In genomic region chr10:3811331-3811870, GRCh38 we compare ENCODE assay signal across 8 cellular contexts. TPM values are rescaled to one million over a fixed set of nuclear protein-coding genes. Genes with fewer than 3 reads are reported as not detected.
A peak's percentile ranks its signal among the peaks of the same experiment; 100 is the strongest.
DNase-seq lines count a peak whose midpoint lies in the region; ATAC-seq and TF ChIP-seq lines count a peak whose summit lies in the region.

No MANE protein-coding gene starts in this region.

- ATAC-seq in CD4-positive, CD25-positive, alpha-beta regulatory T cell (ENCODE audit: low read depth in 2 of 2): peak; percentile 42 to 47
- peak; percentile 78 for ATAC-seq in GM19467 (IDR thresholded peaks at IDR 0.05; ENCODE audit: unreplicated experiment)
- peak; percentile 62 for ATAC-seq in HG03558 (IDR thresholded peaks at IDR 0.05; ENCODE audit: extremely low read depth, unreplicated experiment)

- intact Hi-C loops in prostate gland (cut with DNase I): loop anchor here (2.0 kb wide), 1 partner anchor 29 kb away; no protein-coding TSS in a partner anchor

- no peaks in the 10 kb centered on the region for H3K79me2 ChIP-seq in fibroblast of lung (ENCODE audit: control insufficient read depth, insufficient read depth, low read length)

- H3K4me2 ChIP-seq in fibroblast of lung (ENCODE audit: extremely low read depth, insufficient read depth, low read length): peak overlapping the region; percentile 64

- peak overlapping the region in 2 of 3 donors; percentile 96 to 97 for H3K27ac Mint-ChIP-seq in CD4-positive, CD25-positive, alpha-beta regulatory T cell

- no peaks in the 10 kb centered on the region for H3K9me3 ChIP-seq in CD4-positive, CD25-positive, alpha-beta regulatory T cell (ENCODE audit: control insufficient read depth in 2 of 2, low read length in 2 of 2)
- H3K9me3 ChIP-seq in fibroblast of lung (ENCODE audit: control insufficient read depth, insufficient read depth, low read depth, low read length) (no peaks in the 10 kb centered on the region), prostate gland (no peaks in the 10 kb centered on the region)

- DNase-seq in CD4-positive, CD25-positive, alpha-beta regulatory T cell: peak; percentile 31 to 85 (median 45)
- peak; percentile 41 to 43 for DNase-seq in activated CD4-positive, alpha-beta T cell treated with anti-CD3 and anti-CD28 coated beads, Interleukin-2, amount 50 U/mL, for 4 hours
- DNase-seq in fibroblast of lung (ENCODE audit: low read depth in 2 of 2) (peak; percentile 85), prostate gland (ENCODE audit: low spot score) (peak; percentile 52), DMS114 treated with DMSO at 0.1 percent for 48 hours (lab: John Stamatoyannopoulos, UW; ENCODE audit: unreplicated experiment) (no peak), NCI-H526 (lab: John Stamatoyannopoulos, UW) (no peak)

- H2AFZ ChIP-seq in fibroblast of lung (ENCODE audit: low read length): no peak overlapping the region

- 29% methylated on average over 7 of the region's 7 CpGs for WGBS in prostate gland

- no peaks in the 10 kb centered on the region for H3K9me3 Mint-ChIP-seq in CD4-positive, CD25-positive, alpha-beta regulatory T cell

- H3K36me3 ChIP-seq in CD4-positive, CD25-positive, alpha-beta regulatory T cell (ENCODE audit: control insufficient read depth, insufficient read depth, low read length): no peaks in the 10 kb centered on the region
- H3K36me3 ChIP-seq in fibroblast of lung (ENCODE audit: control insufficient read depth, insufficient read depth, low read length): no peaks in the 10 kb centered on the region
- no peaks in the 10 kb centered on the region for H3K36me3 ChIP-seq in prostate gland

- peaks cover 55% of the 10 kb centered on the region for H3K4me1 ChIP-seq in CD4-positive, CD25-positive, alpha-beta regulatory T cell (ENCODE audit: control insufficient read depth, insufficient read depth, low read length, poor library complexity, severe bottlenecking)
- H3K4me1 ChIP-seq in fibroblast of lung (ENCODE audit: control insufficient read depth, extremely low read depth, insufficient read depth, low read length): peaks cover 27% of the 10 kb centered on the region
- H3K4me1 ChIP-seq in prostate gland (replicated peaks): peaks cover 2% of the 10 kb centered on the region

- peak overlapping the region; percentile 77 for H3K4me3 ChIP-seq in CD4-positive, CD25-positive, alpha-beta regulatory T cell (ENCODE audit: low read depth, low read length)
- H3K4me3 ChIP-seq in fibroblast of lung (replicated peaks in 1 of 4; ENCODE audit: control extremely low read depth in 1 of 4, insufficient read depth in 1 of 4, low read depth in 3 of 4, low read length in 4 of 4) (no peak overlapping the region), prostate gland (no peak overlapping the region)

- no peak overlapping the region for H3K9ac ChIP-seq in fibroblast of lung (ENCODE audit: insufficient read depth, low read length)

- H3K27me3 Mint-ChIP-seq in CD4-positive, CD25-positive, alpha-beta regulatory T cell: no peaks in the 10 kb centered on the region

- TF ChIP-seq CTCF in fibroblast of lung (conservative IDR thresholded peaks at IDR 0.05 in 1 of 2, IDR thresholded peaks at IDR 0.05 in 1 of 2; ENCODE audit: low read depth in 1 of 2, low read length in 2 of 2) (no peak), prostate gland (IDR thresholded peaks at IDR 0.05) (no peak)

- peak overlapping the region; percentile 78 to 86 (median 84) for H3K4me3 Mint-ChIP-seq in CD4-positive, CD25-positive, alpha-beta regulatory T cell

- no peaks in the 10 kb centered on the region for H4K20me1 ChIP-seq in fibroblast of lung (ENCODE audit: control insufficient read depth, extremely low read depth, insufficient read depth, low read length)

- no peaks in the 10 kb centered on the region for H3K36me3 Mint-ChIP-seq in CD4-positive, CD25-positive, alpha-beta regulatory T cell

- H3K27ac ChIP-seq in CD4-positive, CD25-positive, alpha-beta regulatory T cell (ENCODE audit: insufficient read depth, low read length, poor library complexity, severe bottlenecking): peak overlapping the region; percentile 99
- peak overlapping the region; percentile 79 for H3K27ac ChIP-seq in fibroblast of lung (ENCODE audit: insufficient read depth, low read length)
- H3K27ac ChIP-seq in prostate gland: peak overlapping the region; percentile 79 to 82

- no peaks in the 10 kb centered on the region for H3K27me3 ChIP-seq in CD4-positive, CD25-positive, alpha-beta regulatory T cell (ENCODE audit: control insufficient read depth, insufficient read depth, low read length)
- H3K27me3 ChIP-seq in fibroblast of lung (ENCODE audit: control insufficient read depth, insufficient read depth, low read length) (no peaks in the 10 kb centered on the region), prostate gland (replicated peaks; ENCODE audit: insufficient read depth) (no peaks in the 10 kb centered on the region)

- peaks cover 8 to 61% (median 44%) of the 10 kb centered on the region in 4 donors for H3K4me1 Mint-ChIP-seq in CD4-positive, CD25-positive, alpha-beta regulatory T cell

- no peak for TF ChIP-seq POLR2A in prostate gland (IDR thresholded peaks at IDR 0.05)

RNA-seq across cellular contexts. Expression of gene KLF6, which starts 26.4 kb away (rescaled TPM):
- total RNA-seq in CD4-positive, CD25-positive, alpha-beta regulatory T cell: 1,887 TPM
- 100 to 1,000 TPM; 630 to 812 (median 656) TPM for polyA plus RNA-seq in CD4-positive, CD25-positive, alpha-beta regulatory T cell
- total RNA-seq in fibroblast of lung: 39.0 and 96.1 TPM in 2 replicates
- polyA plus RNA-seq in fibroblast of lung: 105 and 140 TPM in 2 replicates
- 81.6 and 107 TPM in 2 replicates for polyA plus RNA-seq in fibroblast of lung (2012)
- 181 and 546 TPM in 2 replicates for polyA minus RNA-seq in fibroblast of lung (ENCODE audit: low replicate concordance)
- 10 to 100 TPM; 17.5 to 42.3 TPM for total RNA-seq in prostate gland

Comparison
In these comparisons a context has a peak if more than half of its experiments do, and no peak if none do; other contexts are left out.
1. DNase-seq: peak in CD4-positive, CD25-positive, alpha-beta regulatory T cell (3 of 3), activated CD4-positive, alpha-beta T cell treated with anti-CD3 and anti-CD28 coated beads, Interleukin-2, amount 50 U/mL, for 4 hours (2 of 2), fibroblast of lung (2 of 2) and prostate gland (single experiment); none in DMS114 treated with DMSO at 0.1 percent for 48 hours (single experiment) and NCI-H526 (0 of 2).
2. RNA of gene KLF6, which starts 26.4 kb away (total RNA-seq): 1,887 TPM in CD4-positive, CD25-positive, alpha-beta regulatory T cell (single experiment); 39.0 to 96.1 TPM in fibroblast of lung and 17.5 to 42.3 TPM in prostate gland; every median in the first group is over 10 times any median in the second.
3. Peak in every context shown above with its lines, with median percentiles within 50 percentile points of each other: ATAC-seq and H3K27ac ChIP-seq.